Comparison of ENCODE assay signal across 1 cellular context in the genomic region with DNA sequence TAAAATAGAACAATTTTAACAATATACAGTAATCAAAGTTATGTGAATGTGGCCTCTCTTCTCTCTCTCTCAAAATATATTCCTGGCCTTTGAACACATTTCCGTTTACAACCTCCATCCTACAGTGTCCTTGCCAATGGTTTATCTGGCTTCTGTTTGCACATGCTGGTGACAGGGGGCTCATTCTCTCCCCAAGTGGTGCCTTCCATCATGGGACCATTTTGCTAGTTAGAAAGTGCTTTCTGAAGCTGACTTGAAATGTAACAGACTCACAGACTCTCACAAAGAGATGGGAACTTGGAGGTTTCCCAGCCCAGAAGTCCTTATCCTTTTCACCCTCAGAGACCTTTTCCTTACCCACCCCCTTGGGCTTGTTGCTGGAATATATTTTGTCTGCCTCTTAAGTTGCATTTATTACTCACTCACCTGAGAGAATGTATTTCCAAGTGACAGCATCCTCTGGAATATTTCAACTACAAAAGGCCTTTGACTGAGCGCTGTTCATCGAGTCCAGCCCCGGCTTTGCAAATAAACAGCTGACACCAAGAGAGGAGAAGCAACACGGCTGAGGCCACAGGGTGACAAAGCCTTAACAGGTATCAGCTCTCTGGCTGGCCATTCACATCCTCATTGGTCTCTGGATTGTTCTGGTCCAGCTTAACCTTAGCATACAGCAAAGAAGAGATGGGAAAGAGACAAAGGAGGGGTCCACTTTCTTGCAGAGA.
A peak's percentile ranks its signal among the peaks of the same experiment; 100 is the strongest.
TF ChIP-seq lines count a peak whose summit lies in the region.

No MANE protein-coding gene starts in this region.

TF ChIP-seq in HepG2, 621 proteins besides CTCF, POLR2A, EP300 and RAD21 (continues in another document):
- no peak for TF ChIP-seq WIZ (CRISPR knock-in tag; IDR thresholded peaks at IDR 0.05)
- no peak for TF ChIP-seq NCOA5 (CRISPR knock-in tag; IDR thresholded peaks at IDR 0.05)
- TF ChIP-seq, protein P1, sequence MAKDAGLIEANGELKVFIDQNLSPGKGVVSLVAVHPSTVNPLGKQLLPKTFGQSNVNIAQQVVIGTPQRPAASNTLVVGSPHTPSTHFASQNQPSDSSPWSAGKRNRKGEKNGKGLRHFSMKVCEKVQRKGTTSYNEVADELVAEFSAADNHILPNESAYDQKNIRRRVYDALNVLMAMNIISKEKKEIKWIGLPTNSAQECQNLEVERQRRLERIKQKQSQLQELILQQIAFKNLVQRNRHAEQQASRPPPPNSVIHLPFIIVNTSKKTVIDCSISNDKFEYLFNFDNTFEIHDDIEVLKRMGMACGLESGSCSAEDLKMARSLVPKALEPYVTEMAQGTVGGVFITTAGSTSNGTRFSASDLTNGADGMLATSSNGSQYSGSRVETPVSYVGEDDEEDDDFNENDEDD (CRISPR knock-in tag; IDR thresholded peaks at IDR 0.05; ENCODE audit: borderline replicate concordance) = no peak
- TF ChIP-seq KAT8 (CRISPR knock-in tag; IDR thresholded peaks at IDR 0.05) = peak; percentile 35; the same call in 1 of the 2 replicates
- TF ChIP-seq, protein P2, sequence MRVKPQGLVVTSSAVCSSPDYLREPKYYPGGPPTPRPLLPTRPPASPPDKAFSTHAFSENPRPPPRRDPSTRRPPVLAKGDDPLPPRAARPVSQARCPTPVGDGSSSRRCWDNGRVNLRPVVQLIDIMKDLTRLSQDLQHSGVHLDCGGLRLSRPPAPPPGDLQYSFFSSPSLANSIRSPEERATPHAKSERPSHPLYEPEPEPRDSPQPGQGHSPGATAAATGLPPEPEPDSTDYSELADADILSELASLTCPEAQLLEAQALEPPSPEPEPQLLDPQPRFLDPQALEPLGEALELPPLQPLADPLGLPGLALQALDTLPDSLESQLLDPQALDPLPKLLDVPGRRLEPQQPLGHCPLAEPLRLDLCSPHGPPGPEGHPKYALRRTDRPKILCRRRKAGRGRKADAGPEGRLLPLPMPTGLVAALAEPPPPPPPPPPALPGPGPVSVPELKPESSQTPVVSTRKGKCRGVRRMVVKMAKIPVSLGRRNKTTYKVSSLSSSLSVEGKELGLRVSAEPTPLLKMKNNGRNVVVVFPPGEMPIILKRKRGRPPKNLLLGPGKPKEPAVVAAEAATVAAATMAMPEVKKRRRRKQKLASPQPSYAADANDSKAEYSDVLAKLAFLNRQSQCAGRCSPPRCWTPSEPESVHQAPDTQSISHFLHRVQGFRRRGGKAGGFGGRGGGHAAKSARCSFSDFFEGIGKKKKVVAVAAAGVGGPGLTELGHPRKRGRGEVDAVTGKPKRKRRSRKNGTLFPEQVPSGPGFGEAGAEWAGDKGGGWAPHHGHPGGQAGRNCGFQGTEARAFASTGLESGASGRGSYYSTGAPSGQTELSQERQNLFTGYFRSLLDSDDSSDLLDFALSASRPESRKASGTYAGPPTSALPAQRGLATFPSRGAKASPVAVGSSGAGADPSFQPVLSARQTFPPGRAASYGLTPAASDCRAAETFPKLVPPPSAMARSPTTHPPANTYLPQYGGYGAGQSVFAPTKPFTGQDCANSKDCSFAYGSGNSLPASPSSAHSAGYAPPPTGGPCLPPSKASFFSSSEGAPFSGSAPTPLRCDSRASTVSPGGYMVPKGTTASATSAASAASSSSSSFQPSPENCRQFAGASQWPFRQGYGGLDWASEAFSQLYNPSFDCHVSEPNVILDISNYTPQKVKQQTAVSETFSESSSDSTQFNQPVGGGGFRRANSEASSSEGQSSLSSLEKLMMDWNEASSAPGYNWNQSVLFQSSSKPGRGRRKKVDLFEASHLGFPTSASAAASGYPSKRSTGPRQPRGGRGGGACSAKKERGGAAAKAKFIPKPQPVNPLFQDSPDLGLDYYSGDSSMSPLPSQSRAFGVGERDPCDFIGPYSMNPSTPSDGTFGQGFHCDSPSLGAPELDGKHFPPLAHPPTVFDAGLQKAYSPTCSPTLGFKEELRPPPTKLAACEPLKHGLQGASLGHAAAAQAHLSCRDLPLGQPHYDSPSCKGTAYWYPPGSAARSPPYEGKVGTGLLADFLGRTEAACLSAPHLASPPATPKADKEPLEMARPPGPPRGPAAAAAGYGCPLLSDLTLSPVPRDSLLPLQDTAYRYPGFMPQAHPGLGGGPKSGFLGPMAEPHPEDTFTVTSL (CRISPR knock-in tag; IDR thresholded peaks at IDR 0.05; ENCODE audit: borderline replicate concordance) = 0 out of 2 replicates have a peak, but pooled peaks have one; percentile 21
- no peak for TF ChIP-seq ZNF629 (CRISPR knock-in tag; conservative IDR thresholded peaks at IDR 0.05)
- TF ChIP-seq ZSCAN31 (CRISPR knock-in tag; IDR thresholded peaks at IDR 0.05; ENCODE audit: low read depth) = no peak
- TF ChIP-seq TBX2 (CRISPR knock-in tag; IDR thresholded peaks at IDR 0.05; ENCODE audit: borderline replicate concordance) = peak; percentile 76
- no peak for TF ChIP-seq ZNF468 (CRISPR knock-in tag; IDR thresholded peaks at IDR 0.05)
- no peak for TF ChIP-seq ZNF101 (CRISPR knock-in tag; IDR thresholded peaks at IDR 0.05; ENCODE audit: borderline replicate concordance, low read depth)
- TF ChIP-seq NCOA2 (CRISPR knock-in tag; IDR thresholded peaks at IDR 0.05) = 0 out of 2 replicates have a peak, but pooled peaks have one; percentile 8
- no peak for TF ChIP-seq HMG20A (CRISPR knock-in tag; IDR thresholded peaks at IDR 0.05; ENCODE audit: borderline replicate concordance)
- TF ChIP-seq GABPB1 (CRISPR knock-in tag; IDR thresholded peaks at IDR 0.05) = no peak
- TF ChIP-seq, protein P3, sequence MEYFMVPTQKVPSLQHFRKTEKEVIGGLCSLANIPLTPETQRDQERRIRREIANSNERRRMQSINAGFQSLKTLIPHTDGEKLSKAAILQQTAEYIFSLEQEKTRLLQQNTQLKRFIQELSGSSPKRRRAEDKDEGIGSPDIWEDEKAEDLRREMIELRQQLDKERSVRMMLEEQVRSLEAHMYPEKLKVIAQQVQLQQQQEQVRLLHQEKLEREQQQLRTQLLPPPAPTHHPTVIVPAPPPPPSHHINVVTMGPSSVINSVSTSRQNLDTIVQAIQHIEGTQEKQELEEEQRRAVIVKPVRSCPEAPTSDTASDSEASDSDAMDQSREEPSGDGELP (IDR thresholded peaks at IDR 0.05; ENCODE audit: borderline replicate concordance, low read depth) = peak; percentile 91
- TF ChIP-seq, protein P4, sequence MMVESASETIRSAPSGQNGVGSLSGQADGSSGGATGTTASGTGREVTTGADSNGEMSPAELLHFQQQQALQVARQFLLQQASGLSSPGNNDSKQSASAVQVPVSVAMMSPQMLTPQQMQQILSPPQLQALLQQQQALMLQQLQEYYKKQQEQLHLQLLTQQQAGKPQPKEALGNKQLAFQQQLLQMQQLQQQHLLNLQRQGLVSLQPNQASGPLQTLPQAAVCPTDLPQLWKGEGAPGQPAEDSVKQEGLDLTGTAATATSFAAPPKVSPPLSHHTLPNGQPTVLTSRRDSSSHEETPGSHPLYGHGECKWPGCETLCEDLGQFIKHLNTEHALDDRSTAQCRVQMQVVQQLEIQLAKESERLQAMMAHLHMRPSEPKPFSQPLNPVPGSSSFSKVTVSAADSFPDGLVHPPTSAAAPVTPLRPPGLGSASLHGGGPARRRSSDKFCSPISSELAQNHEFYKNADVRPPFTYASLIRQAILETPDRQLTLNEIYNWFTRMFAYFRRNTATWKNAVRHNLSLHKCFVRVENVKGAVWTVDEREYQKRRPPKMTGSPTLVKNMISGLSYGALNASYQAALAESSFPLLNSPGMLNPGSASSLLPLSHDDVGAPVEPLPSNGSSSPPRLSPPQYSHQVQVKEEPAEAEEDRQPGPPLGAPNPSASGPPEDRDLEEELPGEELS (CRISPR knock-in tag; IDR thresholded peaks at IDR 0.05) = no peak; the same call in 1 of the 2 replicates
- no peak for TF ChIP-seq MIER2 (CRISPR knock-in tag; IDR thresholded peaks at IDR 0.05)
- TF ChIP-seq, protein P5, sequence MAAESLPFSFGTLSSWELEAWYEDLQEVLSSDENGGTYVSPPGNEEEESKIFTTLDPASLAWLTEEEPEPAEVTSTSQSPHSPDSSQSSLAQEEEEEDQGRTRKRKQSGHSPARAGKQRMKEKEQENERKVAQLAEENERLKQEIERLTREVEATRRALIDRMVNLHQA (CRISPR knock-in tag; IDR thresholded peaks at IDR 0.05) = no peak
- no peak for TF ChIP-seq ZNF33A (CRISPR knock-in tag; IDR thresholded peaks at IDR 0.05; ENCODE audit: borderline replicate concordance)
- no peak for TF ChIP-seq HOXA7 (CRISPR knock-in tag; IDR thresholded peaks at IDR 0.05)
- TF ChIP-seq ATM (IDR thresholded peaks at IDR 0.05; ENCODE audit: borderline replicate concordance) = no peak
- TF ChIP-seq ZNF556 (CRISPR knock-in tag; IDR thresholded peaks at IDR 0.05; ENCODE audit: borderline replicate concordance) = 0 out of 2 replicates have a peak, but pooled peaks have one; percentile 39
- TF ChIP-seq KLF13 (CRISPR knock-in tag; IDR thresholded peaks at IDR 0.05) = no peak
- no peak for TF ChIP-seq ZNF260 (CRISPR knock-in tag; IDR thresholded peaks at IDR 0.05; ENCODE audit: borderline replicate concordance, low read depth)
- TF ChIP-seq, protein P6, sequence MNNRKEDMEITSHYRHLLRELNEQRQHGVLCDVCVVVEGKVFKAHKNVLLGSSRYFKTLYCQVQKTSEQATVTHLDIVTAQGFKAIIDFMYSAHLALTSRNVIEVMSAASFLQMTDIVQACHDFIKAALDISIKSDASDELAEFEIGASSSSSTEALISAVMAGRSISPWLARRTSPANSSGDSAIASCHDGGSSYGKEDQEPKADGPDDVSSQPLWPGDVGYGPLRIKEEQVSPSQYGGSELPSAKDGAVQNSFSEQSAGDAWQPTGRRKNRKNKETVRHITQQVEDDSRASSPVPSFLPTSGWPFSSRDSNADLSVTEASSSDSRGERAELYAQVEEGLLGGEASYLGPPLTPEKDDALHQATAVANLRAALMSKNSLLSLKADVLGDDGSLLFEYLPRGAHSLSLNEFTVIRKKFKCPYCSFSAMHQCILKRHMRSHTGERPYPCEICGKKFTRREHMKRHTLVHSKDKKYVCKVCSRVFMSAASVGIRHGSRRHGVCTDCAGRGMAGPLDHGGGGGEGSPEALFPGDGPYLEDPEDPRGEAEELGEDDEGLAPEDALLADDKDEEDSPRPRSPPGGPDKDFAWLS (CRISPR knock-in tag; IDR thresholded peaks at IDR 0.05; ENCODE audit: borderline replicate concordance) = no peak
- no peak for TF ChIP-seq SMAD1 (CRISPR knock-in tag; IDR thresholded peaks at IDR 0.05; ENCODE audit: borderline replicate concordance, low read depth)
- TF ChIP-seq ELF3 (CRISPR knock-in tag; IDR thresholded peaks at IDR 0.05) = 0 out of 2 replicates have a peak, but pooled peaks have one; percentile 4
- TF ChIP-seq, protein P7, sequence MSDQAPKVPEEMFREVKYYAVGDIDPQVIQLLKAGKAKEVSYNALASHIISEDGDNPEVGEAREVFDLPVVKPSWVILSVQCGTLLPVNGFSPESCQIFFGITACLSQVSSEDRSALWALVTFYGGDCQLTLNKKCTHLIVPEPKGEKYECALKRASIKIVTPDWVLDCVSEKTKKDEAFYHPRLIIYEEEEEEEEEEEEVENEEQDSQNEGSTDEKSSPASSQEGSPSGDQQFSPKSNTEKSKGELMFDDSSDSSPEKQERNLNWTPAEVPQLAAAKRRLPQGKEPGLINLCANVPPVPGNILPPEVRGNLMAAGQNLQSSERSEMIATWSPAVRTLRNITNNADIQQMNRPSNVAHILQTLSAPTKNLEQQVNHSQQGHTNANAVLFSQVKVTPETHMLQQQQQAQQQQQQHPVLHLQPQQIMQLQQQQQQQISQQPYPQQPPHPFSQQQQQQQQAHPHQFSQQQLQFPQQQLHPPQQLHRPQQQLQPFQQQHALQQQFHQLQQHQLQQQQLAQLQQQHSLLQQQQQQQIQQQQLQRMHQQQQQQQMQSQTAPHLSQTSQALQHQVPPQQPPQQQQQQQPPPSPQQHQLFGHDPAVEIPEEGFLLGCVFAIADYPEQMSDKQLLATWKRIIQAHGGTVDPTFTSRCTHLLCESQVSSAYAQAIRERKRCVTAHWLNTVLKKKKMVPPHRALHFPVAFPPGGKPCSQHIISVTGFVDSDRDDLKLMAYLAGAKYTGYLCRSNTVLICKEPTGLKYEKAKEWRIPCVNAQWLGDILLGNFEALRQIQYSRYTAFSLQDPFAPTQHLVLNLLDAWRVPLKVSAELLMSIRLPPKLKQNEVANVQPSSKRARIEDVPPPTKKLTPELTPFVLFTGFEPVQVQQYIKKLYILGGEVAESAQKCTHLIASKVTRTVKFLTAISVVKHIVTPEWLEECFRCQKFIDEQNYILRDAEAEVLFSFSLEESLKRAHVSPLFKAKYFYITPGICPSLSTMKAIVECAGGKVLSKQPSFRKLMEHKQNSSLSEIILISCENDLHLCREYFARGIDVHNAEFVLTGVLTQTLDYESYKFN (CRISPR knock-in tag; conservative IDR thresholded peaks at IDR 0.05) = peak; percentile 55; the same call in 1 of the 2 replicates
- TF ChIP-seq, protein P8, sequence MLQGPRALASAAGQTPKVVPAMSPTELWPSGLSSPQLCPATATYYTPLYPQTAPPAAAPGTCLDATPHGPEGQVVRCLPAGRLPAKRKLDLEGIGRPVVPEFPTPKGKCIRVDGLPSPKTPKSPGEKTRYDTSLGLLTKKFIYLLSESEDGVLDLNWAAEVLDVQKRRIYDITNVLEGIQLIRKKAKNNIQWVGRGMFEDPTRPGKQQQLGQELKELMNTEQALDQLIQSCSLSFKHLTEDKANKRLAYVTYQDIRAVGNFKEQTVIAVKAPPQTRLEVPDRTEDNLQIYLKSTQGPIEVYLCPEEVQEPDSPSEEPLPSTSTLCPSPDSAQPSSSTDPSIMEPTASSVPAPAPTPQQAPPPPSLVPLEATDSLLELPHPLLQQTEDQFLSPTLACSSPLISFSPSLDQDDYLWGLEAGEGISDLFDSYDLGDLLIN (CRISPR knock-in tag; IDR thresholded peaks at IDR 0.05; ENCODE audit: borderline replicate concordance) = no peak
- TF ChIP-seq ZNF446 (CRISPR knock-in tag; IDR thresholded peaks at IDR 0.05) = no peak
- TF ChIP-seq, protein P9, sequence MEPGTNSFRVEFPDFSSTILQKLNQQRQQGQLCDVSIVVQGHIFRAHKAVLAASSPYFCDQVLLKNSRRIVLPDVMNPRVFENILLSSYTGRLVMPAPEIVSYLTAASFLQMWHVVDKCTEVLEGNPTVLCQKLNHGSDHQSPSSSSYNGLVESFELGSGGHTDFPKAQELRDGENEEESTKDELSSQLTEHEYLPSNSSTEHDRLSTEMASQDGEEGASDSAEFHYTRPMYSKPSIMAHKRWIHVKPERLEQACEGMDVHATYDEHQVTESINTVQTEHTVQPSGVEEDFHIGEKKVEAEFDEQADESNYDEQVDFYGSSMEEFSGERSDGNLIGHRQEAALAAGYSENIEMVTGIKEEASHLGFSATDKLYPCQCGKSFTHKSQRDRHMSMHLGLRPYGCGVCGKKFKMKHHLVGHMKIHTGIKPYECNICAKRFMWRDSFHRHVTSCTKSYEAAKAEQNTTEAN (CRISPR knock-in tag; conservative IDR thresholded peaks at IDR 0.05) = no peak
- no peak for TF ChIP-seq ZBTB21 (CRISPR knock-in tag; IDR thresholded peaks at IDR 0.05)
- TF ChIP-seq ZNF451 (CRISPR knock-in tag; IDR thresholded peaks at IDR 0.05) = 0 out of 2 replicates have a peak, but pooled peaks have one; percentile 32
- no peak for TF ChIP-seq ZNF552 (CRISPR knock-in tag; IDR thresholded peaks at IDR 0.05; ENCODE audit: borderline replicate concordance)
- no peak for TF ChIP-seq ZNF235 (CRISPR knock-in tag; IDR thresholded peaks at IDR 0.05; ENCODE audit: borderline replicate concordance)
- TF ChIP-seq ZNF75D (CRISPR knock-in tag; IDR thresholded peaks at IDR 0.05; ENCODE audit: borderline replicate concordance) = no peak
- TF ChIP-seq, protein P10, sequence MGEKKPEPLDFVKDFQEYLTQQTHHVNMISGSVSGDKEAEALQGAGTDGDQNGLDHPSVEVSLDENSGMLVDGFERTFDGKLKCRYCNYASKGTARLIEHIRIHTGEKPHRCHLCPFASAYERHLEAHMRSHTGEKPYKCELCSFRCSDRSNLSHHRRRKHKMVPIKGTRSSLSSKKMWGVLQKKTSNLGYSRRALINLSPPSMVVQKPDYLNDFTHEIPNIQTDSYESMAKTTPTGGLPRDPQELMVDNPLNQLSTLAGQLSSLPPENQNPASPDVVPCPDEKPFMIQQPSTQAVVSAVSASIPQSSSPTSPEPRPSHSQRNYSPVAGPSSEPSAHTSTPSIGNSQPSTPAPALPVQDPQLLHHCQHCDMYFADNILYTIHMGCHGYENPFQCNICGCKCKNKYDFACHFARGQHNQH (CRISPR knock-in tag; IDR thresholded peaks at IDR 0.05) = no peak
- no peak for TF ChIP-seq ZNF674 (CRISPR knock-in tag; IDR thresholded peaks at IDR 0.05; ENCODE audit: low read depth)
